ENCODE assay signal across 9 cellular contexts in genomic region chr1:93177991-93178390, GRCh38. TPM values are rescaled to one million over a fixed set of nuclear protein-coding genes. Genes with fewer than 3 reads are reported as not detected.
DNase-seq lines count a peak whose midpoint lies in the region; FAIRE-seq and TF ChIP-seq lines count a peak whose summit lies in the region.
"Had no signal": no experiment of that assay in that cellular context is flagged by ENCODE, and none has a peak within 500 bp of the region (broad histone marks: within the 10 kb centered on the region; RNA-seq: fewer than 3 reads in every experiment).

No MANE protein-coding gene starts in this region.

- POLR2A ChIA-PET in OCI-LY7 (lab: Charles Lee) = interaction anchor here (0.5 to 1.0 kb wide), 5 partner anchors 60 to 487 kb away, joined by 3 to 8 read pairs (median 3); no protein-coding TSS in a partner anchor

- H3K9ac ChIP-seq in rectal smooth muscle tissue (ENCODE audit: low read length) = no peak overlapping the region

- intact Hi-C loops in OCI-LY7 (cut with micrococcal nuclease; ENCODE audit: unreplicated experiment) = loop anchor here (10.0 kb wide), 1 partner anchor 93 kb away; no protein-coding TSS in a partner anchor

- H3K4me1 ChIP-seq in OCI-LY7 (ENCODE audit: insufficient read depth, low read length, poor library complexity, severe bottlenecking) (peaks cover 33% of the 10 kb centered on the region), rectal smooth muscle tissue (ENCODE audit: control insufficient read depth, insufficient read depth, low read length) (peaks cover 5% of the 10 kb centered on the region)

- DNase-seq in EL = peak; percentile 59
- DNase-seq in OCI-LY7 (ENCODE audit: low spot score) = no peak
- DNase-seq in epithelial cell of proximal tubule (ENCODE audit: low read depth) = no peak
- DNase-seq in GM10266 (ENCODE audit: extremely low spot score) = no peak
- DNase-seq in substantia nigra (lab: John Stamatoyannopoulos, UW) = no peak
- no peak for DNase-seq in D721Med (ENCODE audit: insufficient read length, low spot score)
- no peak for DNase-seq in GOT3 (lab: John Stamatoyannopoulos, UW)

- H3K79me2 ChIP-seq in OCI-LY7 (ENCODE audit: insufficient read depth, low read depth, low read length) = peaks cover 90% of the 10 kb centered on the region

- no peak for FAIRE-seq in D721Med (lab: Jason Lieb, UNC)

- H3K36me3 ChIP-seq in OCI-LY7 (ENCODE audit: insufficient read depth, low read length) = peaks cover 63% of the 10 kb centered on the region
- peaks cover 3% of the 10 kb centered on the region for H3K36me3 ChIP-seq in rectal smooth muscle tissue (ENCODE audit: control insufficient read depth, insufficient read depth, low read length)

- no peaks in the 10 kb centered on the region for H3K9me2 ChIP-seq in OCI-LY7 (ENCODE audit: insufficient read depth, low read length)

- H3K27me3 ChIP-seq in rectal smooth muscle tissue (ENCODE audit: control insufficient read depth, insufficient read depth, low read length) = no peaks in the 10 kb centered on the region

- H3K9me3 ChIP-seq in OCI-LY7 (ENCODE audit: low read length) = no peaks in the 10 kb centered on the region

- no peak overlapping the region for H3K27ac ChIP-seq in OCI-LY7 (ENCODE audit: low read depth, low read length, poor library complexity, severe bottlenecking)
- peak overlapping the region; percentile 37 for H3K27ac ChIP-seq in rectal smooth muscle tissue (ENCODE audit: low read depth, low read length)
- H3K27ac ChIP-seq in substantia nigra (ENCODE audit: low read depth, low read length, poor library complexity, severe bottlenecking) = no peak overlapping the region

- no peak overlapping the region for H2AFZ ChIP-seq in OCI-LY7 (ENCODE audit: low read length)

- H3K4me3 ChIP-seq in OCI-LY7 (ENCODE audit: low read depth, low read length, poor library complexity, severe bottlenecking) = peak overlapping the region; percentile 79
- H3K4me3 ChIP-seq in epithelial cell of proximal tubule (ENCODE audit: low read depth, low read length) = peak overlapping the region; percentile 95
- peak overlapping the region; percentile 14 for H3K4me3 ChIP-seq in rectal smooth muscle tissue (ENCODE audit: low read length)
- H3K4me3 ChIP-seq: lung had no signal

- CTCF ChIA-PET in OCI-LY7 (lab: Charles Lee; ENCODE audit: unreplicated experiment) = no interaction called here

- H4K20me1 ChIP-seq in OCI-LY7 (ENCODE audit: insufficient read depth, low read length) = peaks cover 21% of the 10 kb centered on the region

- no TSS peak for BruUV-seq in OCI-LY7 (replicated peaks; lab: Mats Ljungman, UMichigan)

- H3K4me2 ChIP-seq in OCI-LY7 (ENCODE audit: low read length) = peak overlapping the region; percentile 88

- no peak for TF ChIP-seq CTCF in OCI-LY7 (conservative IDR thresholded peaks at IDR 0.05; ENCODE audit: low read length)
- TF ChIP-seq CTCF in epithelial cell of proximal tubule (conservative IDR thresholded peaks at IDR 0.05; ENCODE audit: low read depth, low read length) = no peak
- TF ChIP-seq CTCF in GM10266 (IDR thresholded peaks at IDR 0.05; ENCODE audit: control insufficient read depth, insufficient read depth, low read depth, missing control alignments) = no peak
- no peak for TF ChIP-seq CTCF in D721Med (IDR thresholded peaks at IDR 0.05; ENCODE audit: insufficient read depth, missing control alignments)

RNA-seq across cellular contexts. Expression of gene TMED5, which starts 2.2 kb away (rescaled TPM):
- 40.3 and 43.1 TPM in 2 replicates for total RNA-seq in OCI-LY7 (2014; rRNA removed; shearing (Covaris generic))
- total RNA-seq in OCI-LY7 (2022) (49.1 and 49.2 TPM in 2 replicates), epithelial cell of proximal tubule (40.1 and 59.8 TPM in 2 replicates)

RNA-seq across cellular contexts. Expression of gene CCDC18, which starts 2.5 kb away (rescaled TPM):
- 46.5 and 49.1 TPM in 2 replicates for total RNA-seq in OCI-LY7 (2014; rRNA removed; shearing (Covaris generic))
- 59.0 and 67.9 TPM in 2 replicates for total RNA-seq in OCI-LY7 (2022)
- 14.7 and 16.2 TPM in 2 replicates for total RNA-seq in epithelial cell of proximal tubule

Comparison
In these comparisons a context has a peak if more than half of its experiments do, and no peak if none do; other contexts are left out.
1. H3K4me3 ChIP-seq: peak in every context shown above with its lines; median percentile 95 in epithelial cell of proximal tubule; 79 in OCI-LY7; 14 in rectal smooth muscle tissue.